ENCODE assay signal across 1 cellular context in genomic region chr2:202871161-202872141, GRCh38.
TF ChIP-seq lines count a peak whose summit lies in the region.

Gene ICA1L, minus strand, starts transcription at chr2:202871766. Its CDS starts 42,757 bp downstream, at chr2:202829009.

TF ChIP-seq in K562, 482 proteins besides CTCF, POLR2A, EP300 and RAD21 (continued from another document and continues in another):
- TF ChIP-seq ZNF407 (IDR thresholded peaks at IDR 0.05; ENCODE audit: low read depth) (peak; percentile 82), KHSRP (IDR thresholded peaks at IDR 0.05) (no peak), CSDE1 (IDR thresholded peaks at IDR 0.05) (no peak), DNMT1 (IDR thresholded peaks at IDR 0.05) (no peak), ESRRA (IDR thresholded peaks at IDR 0.05; ENCODE audit: borderline replicate concordance, low read depth) (no peak), TEAD4 (IDR thresholded peaks at IDR 0.05; ENCODE audit: low read length) (no peak), TEAD4 (CRISPR knock-in tag; IDR thresholded peaks at IDR 0.05; ENCODE audit: borderline replicate concordance) (no peak), NR2C1 (IDR thresholded peaks at IDR 0.05) (no peak), NR2C1 (tag; IDR thresholded peaks at IDR 0.05) (no peak), CREBBP (IDR thresholded peaks at IDR 0.05; ENCODE audit: low read depth, low read length) (no peak), TOE1 (IDR thresholded peaks at IDR 0.05; ENCODE audit: borderline replicate concordance) (no peak), TOE1 (CRISPR knock-in tag; IDR thresholded peaks at IDR 0.05; ENCODE audit: borderline replicate concordance, low read depth) (no peak), MTA2 (IDR thresholded peaks at IDR 0.05; ENCODE audit: low read depth) (no peak), TAF7 (tag; IDR thresholded peaks at IDR 0.05) (no peak), TCF15 (CRISPR knock-in tag; IDR thresholded peaks at IDR 0.05) (no peak), ETV5 (CRISPR knock-in tag; IDR thresholded peaks at IDR 0.05; ENCODE audit: low read depth) (no peak), FIP1L1 (IDR thresholded peaks at IDR 0.05; ENCODE audit: low read depth, low read length, poor library complexity, severe bottlenecking) (peak; percentile 30), PTBP1 (IDR thresholded peaks at IDR 0.05; ENCODE audit: low read depth, low read length) (no peak), AFF4 (CRISPR knock-in tag; IDR thresholded peaks at IDR 0.05) (peak; percentile 78; the same call in 1 of the 2 replicates), SMARCC2 (IDR thresholded peaks at IDR 0.05; ENCODE audit: low read depth) (no peak), TSHZ1 (CRISPR knock-in tag; IDR thresholded peaks at IDR 0.05) (no peak), NCOA2 (IDR thresholded peaks at IDR 0.05; ENCODE audit: partially characterized antibody in 2 of 2) (no peak), TFAM (CRISPR knock-in tag; conservative IDR thresholded peaks at IDR 0.05) (no peak), SRSF7 (optimal IDR thresholded peaks at IDR 0.05; ENCODE audit: low read depth, low read length) (no peak), TEAD1 (CRISPR knock-in tag; IDR thresholded peaks at IDR 0.05) (no peak; a peak in 1 of 4 replicates), ESRRB (CRISPR knock-in tag; IDR thresholded peaks at IDR 0.05; ENCODE audit: borderline replicate concordance) (no peak), TGIF2 (CRISPR knock-in tag; IDR thresholded peaks at IDR 0.05) (peak; percentile 59; the same call in 1 of the 2 replicates), NR0B1 (IDR thresholded peaks at IDR 0.05; ENCODE audit: partially characterized antibody) (no peak), ZNF584 (CRISPR knock-in tag; IDR thresholded peaks at IDR 0.05; ENCODE audit: low read depth) (no peak), NR4A1 (CRISPR knock-in tag; IDR thresholded peaks at IDR 0.05) (no peak), NR4A1 (tag; IDR thresholded peaks at IDR 0.05) (no peak), E2F1 (CRISPR knock-in tag; IDR thresholded peaks at IDR 0.05) (no peak), JUN (IDR thresholded peaks at IDR 0.05; ENCODE audit: borderline replicate concordance, low read depth, low read length) (no peak), JUN (CRISPR knock-in tag; IDR thresholded peaks at IDR 0.05; ENCODE audit: borderline replicate concordance) (no peak), CTCFL (IDR thresholded peaks at IDR 0.05; ENCODE audit: borderline replicate concordance, insufficient read depth, low read depth, low read length, poor library complexity, severe bottlenecking) (no peak), KAT2B (IDR thresholded peaks at IDR 0.05; ENCODE audit: low read depth, low read length) (no peak), SRSF9 (IDR thresholded peaks at IDR 0.05; ENCODE audit: borderline replicate concordance, low read depth, low read length) (no peak), ZNF3 (CRISPR knock-in tag; IDR thresholded peaks at IDR 0.05) (no peak), NFE2L1 (tag; IDR thresholded peaks at IDR 0.05; ENCODE audit: borderline replicate concordance, low read depth) (no peak), ELF4 (CRISPR knock-in tag; IDR thresholded peaks at IDR 0.05) (no peak), HIVEP1 (CRISPR knock-in tag; IDR thresholded peaks at IDR 0.05) (no peak)
